39 cellular contexts compared by ENCODE assay signal in genomic region chr2:141930803-141931202, GRCh38.
"Had no signal": no experiment of that assay in that cellular context is flagged by ENCODE, and none has a peak within 500 bp of the region (broad histone marks: within the 10 kb centered on the region; RNA-seq: fewer than 3 reads in every experiment).

No MANE protein-coding gene starts in this region.

- ATAC-seq: activated naive CD4-positive, alpha-beta T cell treated with anti-CD3 and anti-CD28 coated beads, Interleukin-2, amount 50 U/mL, for 72 hours; activated naive CD8-positive, alpha-beta T cell treated with anti-CD3 and anti-CD28 coated beads, Interleukin-2, amount 50 U/mL, for 24 hours; activated T-cell treated with anti-CD3 and anti-CD28 coated beads, Interleukin-2, amount 50 U/mL, for 4 hours; activated T-cell treated with anti-CD3 and anti-CD28 coated beads, Interleukin-2, amount 50 U/mL, for 72 hours; activated T-helper 17 cell treated with anti-CD3 and anti-CD28 coated beads, Interleukin-2, amount 50 U/mL, for 72 hours; body of pancreas had no signal

- H3K4me3 Mint-ChIP-seq: activated naive CD4-positive, alpha-beta T cell treated with anti-CD3 and anti-CD28 coated beads for 36 hours; activated naive CD4-positive, alpha-beta T cell treated with anti-CD3 and anti-CD28 coated beads, Interleukin-2, amount 10 ng/mL, durations not matched to agents 7 days and 5 days; activated naive CD4-positive, alpha-beta T cell treated with anti-CD3 and anti-CD28 coated beads, Interleukin-2, amount 50 U/mL, for 24 hours; activated naive CD8-positive, alpha-beta T cell; activated naive CD8-positive, alpha-beta T cell treated with anti-CD3 and anti-CD28 coated beads for 36 hours; activated naive CD8-positive, alpha-beta T cell treated with anti-CD3 and anti-CD28 coated beads, Interleukin-2, amount 10 ng/mL, durations not matched to agents 7 days and 5 days; activated naive CD8-positive, alpha-beta T cell treated with anti-CD3 and anti-CD28 coated beads, Interleukin-2, amount 50 U/mL, for 24 hours; activated T-cell treated with anti-CD3 and anti-CD28 coated beads, Interleukin-2, amount 50 U/mL, for 24 hours; activated T-cell treated with anti-CD3 and anti-CD28 coated beads, Interleukin-2, amount 50 U/mL, for 4 hours; activated T-cell treated with anti-CD3 and anti-CD28 coated beads, Interleukin-2, amount 50 U/mL, for 72 hours; activated T-helper 1 cell treated with anti-CD3 and anti-CD28 coated beads, Interleukin-12 subunit alpha, Interleukin-12 subunit beta, Interleukin-2, Interleukin-4 antibody, amounts not matched to agents 30 ng/mL and 10 ng/mL and 1 ng/mL, durations not matched to agents 14 hours and 24 hours and 36 hours; activated T-helper 17 cell treated with anti-CD3 and anti-CD28 coated beads, Interleukin-2, amount 50 U/mL, for 72 hours; central memory CD8-positive, alpha-beta T cell had no signal

- H3K27me3 ChIP-seq: adrenal gland, ascending aorta, body of pancreas, brain microvascular endothelial cell, breast epithelium, cardiac muscle cell had no signal

- H3K9me3 Mint-ChIP-seq: activated T-helper 1 cell treated with anti-CD3 and anti-CD28 coated beads, Interleukin-12 subunit alpha, Interleukin-12 subunit beta, Interleukin-2, Interleukin-4 antibody, amounts not matched to agents 30 ng/mL and 10 ng/mL and 1 ng/mL, durations not matched to agents 14 hours and 24 hours and 36 hours; brain had no signal

- DNase-seq: activated effector memory CD4-positive, alpha-beta T cell treated with anti-CD3 and anti-CD28 coated beads, Interleukin-2, amount 50 U/mL, for 16 hours; activated effector memory CD4-positive, alpha-beta T cell treated with Interleukin-2 at 50 U/mL for 16 hours; activated gamma-delta T cell; activated gamma-delta T cell treated with Interleukin-2 at 50 U/mL for 16 hours; activated naive CD4-positive, alpha-beta T cell; activated naive CD4-positive, alpha-beta T cell treated with anti-CD3 and anti-CD28 coated beads for 36 hours; activated naive CD4-positive, alpha-beta T cell treated with anti-CD3 and anti-CD28 coated beads, Interleukin-2, amount 10 ng/mL, durations not matched to agents 7 days and 5 days; activated naive CD4-positive, alpha-beta T cell treated with anti-CD3 and anti-CD28 coated beads, Interleukin-2, amount 50 U/mL, for 16 hours; activated naive CD4-positive, alpha-beta T cell treated with Interleukin-2 at 50 U/mL for 16 hours; activated naive CD8-positive, alpha-beta T cell treated with anti-CD3 and anti-CD28 coated beads for 36 hours; activated naive CD8-positive, alpha-beta T cell treated with anti-CD3 and anti-CD28 coated beads, Interleukin-2, amount 10 ng/mL, durations not matched to agents 7 days and 5 days; activated naive CD8-positive, alpha-beta T cell treated with anti-CD3 and anti-CD28 coated beads, Interleukin-2, amount 50 U/mL, for 24 hours; activated T-cell treated with anti-CD3 and anti-CD28 coated beads, Interleukin-2, amount 50 U/mL, for 1 hour; activated T-cell treated with anti-CD3 and anti-CD28 coated beads, Interleukin-2, amount 50 U/mL, for 24 hours; activated T-cell treated with anti-CD3 and anti-CD28 coated beads, Interleukin-2, amount 50 U/mL, for 4 hours; activated T-cell treated with anti-CD3 and anti-CD28 coated beads, Interleukin-2, amount 50 U/mL, for 48 hours; activated T-cell treated with anti-CD3 and anti-CD28 coated beads, Interleukin-2, amount 50 U/mL, for 72 hours; adrenal gland; amniotic stem cell; amygdala; anterior cingulate cortex; aorta; body of pancreas; brain microvascular endothelial cell; caudate nucleus; central memory CD4-positive, alpha-beta T cell; cerebellar nuclear complex had no signal

- H3K36me3 Mint-ChIP-seq: activated naive CD4-positive, alpha-beta T cell treated with anti-CD3 and anti-CD28 coated beads, Interleukin-2, amount 10 ng/mL, durations not matched to agents 7 days and 5 days; activated naive CD4-positive, alpha-beta T cell treated with anti-CD3 and anti-CD28 coated beads, Interleukin-2, amount 50 U/mL, for 24 hours; activated naive CD4-positive, alpha-beta T cell treated with anti-CD3 and anti-CD28 coated beads, Interleukin-2, amount 50 U/mL, for 72 hours; activated naive CD8-positive, alpha-beta T cell; activated naive CD8-positive, alpha-beta T cell treated with anti-CD3 and anti-CD28 coated beads for 36 hours; activated naive CD8-positive, alpha-beta T cell treated with anti-CD3 and anti-CD28 coated beads, Interleukin-2, amount 10 ng/mL, durations not matched to agents 7 days and 5 days; brain had no signal

- H3K9me3 ChIP-seq: adrenal gland, ascending aorta, body of pancreas, breast epithelium had no signal

- H3K27ac Mint-ChIP-seq: activated naive CD4-positive, alpha-beta T cell treated with anti-CD3 and anti-CD28 coated beads for 36 hours; activated naive CD4-positive, alpha-beta T cell treated with anti-CD3 and anti-CD28 coated beads, Interleukin-2, amount 10 ng/mL, durations not matched to agents 7 days and 5 days; activated naive CD4-positive, alpha-beta T cell treated with anti-CD3 and anti-CD28 coated beads, Interleukin-2, amount 50 U/mL, for 24 hours; activated naive CD4-positive, alpha-beta T cell treated with anti-CD3 and anti-CD28 coated beads, Interleukin-2, amount 50 U/mL, for 72 hours; activated naive CD8-positive, alpha-beta T cell; activated naive CD8-positive, alpha-beta T cell treated with anti-CD3 and anti-CD28 coated beads for 36 hours; activated naive CD8-positive, alpha-beta T cell treated with anti-CD3 and anti-CD28 coated beads, Interleukin-2, amount 10 ng/mL, durations not matched to agents 7 days and 5 days; activated naive CD8-positive, alpha-beta T cell treated with anti-CD3 and anti-CD28 coated beads, Interleukin-2, amount 50 U/mL, for 24 hours; activated T-cell treated with anti-CD3 and anti-CD28 coated beads, Interleukin-2, amount 50 U/mL, for 24 hours; activated T-cell treated with anti-CD3 and anti-CD28 coated beads, Interleukin-2, amount 50 U/mL, for 72 hours; activated T-helper 1 cell treated with anti-CD3 and anti-CD28 coated beads, Interleukin-12 subunit alpha, Interleukin-12 subunit beta, Interleukin-2, Interleukin-4 antibody, amounts not matched to agents 30 ng/mL and 10 ng/mL and 1 ng/mL, durations not matched to agents 14 hours and 24 hours and 36 hours; activated T-helper 17 cell treated with anti-CD3 and anti-CD28 coated beads, Interleukin-2, amount 50 U/mL, for 72 hours; activated T-helper 2 cell treated with anti-CD3 and anti-CD28 coated beads, Interferon-gamma antibody, Interleukin-2, Interleukin-4, amounts not matched to agents 10 μg/mL and 5 μg/mL and 100 μg/mL, durations not matched to agents 14 hours and 24 hours and 36 hours had no signal

- H3K27ac ChIP-seq: adrenal gland, ascending aorta, body of pancreas, brain microvascular endothelial cell, breast epithelium, cardiac muscle cell had no signal

- H3K4me1 ChIP-seq: adrenal gland, ascending aorta, body of pancreas, breast epithelium had no signal

- H3K4me3 ChIP-seq: adrenal gland, ascending aorta, body of pancreas, breast epithelium, cardiac muscle cell had no signal

- H3K36me3 ChIP-seq: adrenal gland, ascending aorta, brain microvascular endothelial cell, breast epithelium, cardiac muscle cell had no signal

- H3K4me1 Mint-ChIP-seq: activated naive CD4-positive, alpha-beta T cell treated with anti-CD3 and anti-CD28 coated beads, Interleukin-2, amount 10 ng/mL, durations not matched to agents 7 days and 5 days; activated naive CD4-positive, alpha-beta T cell treated with anti-CD3 and anti-CD28 coated beads, Interleukin-2, amount 50 U/mL, for 24 hours; activated naive CD8-positive, alpha-beta T cell treated with anti-CD3 and anti-CD28 coated beads for 36 hours; activated naive CD8-positive, alpha-beta T cell treated with anti-CD3 and anti-CD28 coated beads, Interleukin-2, amount 10 ng/mL, durations not matched to agents 7 days and 5 days; activated naive CD8-positive, alpha-beta T cell treated with anti-CD3 and anti-CD28 coated beads, Interleukin-2, amount 50 U/mL, for 24 hours; activated T-helper 17 cell treated with anti-CD3 and anti-CD28 coated beads, Interleukin-2, amount 50 U/mL, for 72 hours; central memory CD8-positive, alpha-beta T cell had no signal

- H3K27me3 Mint-ChIP-seq: activated naive CD4-positive, alpha-beta T cell treated with anti-CD3 and anti-CD28 coated beads, Interleukin-2, amount 10 ng/mL, durations not matched to agents 7 days and 5 days; activated naive CD4-positive, alpha-beta T cell treated with anti-CD3 and anti-CD28 coated beads, Interleukin-2, amount 50 U/mL, for 24 hours; activated naive CD8-positive, alpha-beta T cell; activated naive CD8-positive, alpha-beta T cell treated with anti-CD3 and anti-CD28 coated beads for 36 hours; activated naive CD8-positive, alpha-beta T cell treated with anti-CD3 and anti-CD28 coated beads, Interleukin-2, amount 10 ng/mL, durations not matched to agents 7 days and 5 days; activated naive CD8-positive, alpha-beta T cell treated with anti-CD3 and anti-CD28 coated beads, Interleukin-2, amount 50 U/mL, for 24 hours; activated T-cell treated with anti-CD3 and anti-CD28 coated beads, Interleukin-2, amount 50 U/mL, for 24 hours; activated T-helper 17 cell treated with anti-CD3 and anti-CD28 coated beads, Interleukin-2, amount 50 U/mL, for 72 hours; brain; central memory CD8-positive, alpha-beta T cell had no signal

- FAIRE-seq: astrocyte had no signal
